In the genomic region with DNA sequence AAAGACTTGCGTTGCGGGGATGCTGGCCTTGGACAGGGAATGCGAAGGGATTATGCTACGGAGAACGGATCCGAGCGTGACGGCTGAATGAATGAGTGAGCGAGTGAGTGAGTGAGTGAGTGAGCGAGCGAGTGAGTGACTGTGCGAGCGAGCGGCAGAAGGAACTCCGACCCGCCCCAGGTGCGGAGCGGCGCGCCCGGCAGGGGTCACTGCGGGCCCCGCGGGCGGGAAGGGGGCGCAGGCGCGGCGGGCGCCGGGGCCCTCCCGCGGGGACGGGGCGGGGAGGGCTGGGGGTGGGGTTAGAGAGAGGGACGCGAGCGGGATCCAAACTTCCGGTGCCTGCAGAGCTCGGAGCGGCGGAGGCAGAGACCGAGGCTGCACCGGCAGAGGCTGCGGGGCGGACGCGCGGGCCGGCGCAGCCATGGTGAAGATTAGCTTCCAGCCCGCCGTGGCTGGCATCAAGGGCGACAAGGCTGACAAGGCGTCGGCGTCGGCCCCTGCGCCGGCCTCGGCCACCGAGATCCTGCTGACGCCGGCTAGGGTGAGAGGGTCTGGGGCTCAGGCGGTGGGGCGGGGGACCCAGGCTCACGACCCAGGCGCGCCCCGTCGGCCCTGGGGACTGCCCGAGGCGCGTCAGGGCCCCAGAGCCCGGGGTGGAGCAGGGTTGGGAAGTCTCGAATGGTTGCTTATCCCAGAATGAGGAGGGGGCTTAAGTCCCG, we compare ENCODE assay signal across 8 cellular contexts.
DNase-seq lines count a peak whose midpoint lies in the region; ATAC-seq and TF ChIP-seq lines count a peak whose summit lies in the region.

ITM2C (plus strand) TSS at position 338 of the 719 bp plus-strand sequence; CDS start at position 422, 84 bp downstream.

- H3K4me3 ChIP-seq in AG10803 (ENCODE audit: low read length), result peak within 1 kb of the TSS; percentile 73
- peak within 1 kb of the TSS; percentile 44 for H3K4me3 ChIP-seq in epithelial cell of esophagus (ENCODE audit: low read length)
- peak within 1 kb of the TSS; percentile 86 to 90 for H3K4me3 ChIP-seq in mucosa of rectum (ENCODE audit: low read length in 2 of 2)

- peaks cover 40 to 41% of the 10 kb centered on the region in 2 donors for H3K4me1 ChIP-seq in mucosa of rectum (ENCODE audit: control insufficient read depth in 2 of 2, insufficient read depth in 2 of 2, low read length in 2 of 2)

- no peaks in the 10 kb centered on the region for H3K9me3 ChIP-seq in mucosa of rectum (ENCODE audit: control insufficient read depth in 2 of 2, low read length in 2 of 2)

- TF ChIP-seq CTCF in AG10803 (conservative IDR thresholded peaks at IDR 0.05; ENCODE audit: low read length) (peak; percentile 23), epithelial cell of esophagus (IDR thresholded peaks at IDR 0.05; ENCODE audit: insufficient read depth, low read depth, low read length, missing control alignments) (peak; percentile 16)

- peak within 1 kb of the TSS; percentile 96 to 99 for H3K27ac ChIP-seq in mucosa of rectum (ENCODE audit: low read depth in 2 of 2, low read length in 2 of 2)

- ATAC-seq in GM18873 (IDR thresholded peaks at IDR 0.05; ENCODE audit: low FRiP score, unreplicated experiment) (peak; percentile 51), HG03135 (IDR thresholded peaks at IDR 0.05; ENCODE audit: unreplicated experiment) (peak; percentile 70)

- H3K9ac ChIP-seq in mucosa of rectum (ENCODE audit: low read depth in 1 of 2, low read length in 2 of 2), result peak within 1 kb of the TSS; percentile 89 to 99

- H3K36me3 ChIP-seq in mucosa of rectum (ENCODE audit: control insufficient read depth in 2 of 2, insufficient read depth in 2 of 2, low read length in 2 of 2), result peaks cover 2 to 10% of the 10 kb centered on the region in 2 donors

- H3K27me3 ChIP-seq in mucosa of rectum (ENCODE audit: control insufficient read depth in 2 of 2, insufficient read depth in 2 of 2, low read length in 2 of 2), result no peaks in the 10 kb centered on the region

- DNase-seq in AG10803 (ENCODE audit: low read depth), result peak; percentile 54
- peak; percentile 50 for DNase-seq in NCI-H82 treated with DMSO at 0.1 percent for 48 hours (lab: John Stamatoyannopoulos, UW; ENCODE audit: unreplicated experiment)
- DNase-seq in activated T-cell treated with anti-CD3 and anti-CD28 coated beads for 1 hour (ENCODE audit: low read depth), result peak; percentile 58
- peak; percentile 68 for DNase-seq in epithelial cell of esophagus (ENCODE audit: low read depth)
- DNase-seq in stimulated activated CD8-positive, alpha-beta memory T cell treated with anti-CD3 and anti-CD28 coated beads, Interleukin-7, amount 100 ng/mL, for 24 hours (ENCODE audit: low read depth), result peak; percentile 51

Comparison
In these comparisons a context has a peak if more than half of its experiments do, and no peak if none do; other contexts are left out.
1. Peak in every context shown above with its lines: DNase-seq, ATAC-seq, H3K4me3 ChIP-seq and H3K27ac ChIP-seq.